9 cellular contexts compared by ENCODE assay signal in genomic region chr3:142904639-142905441, GRCh38. TPM values are rescaled to one million over a fixed set of nuclear protein-coding genes. Genes with fewer than 3 reads are reported as not detected.
DNase-seq lines count a peak whose midpoint lies in the region; ATAC-seq and TF ChIP-seq lines count a peak whose summit lies in the region.
"Had no signal": no experiment of that assay in that cellular context is flagged by ENCODE, and none has a peak within 500 bp of the region (broad histone marks: within the 10 kb centered on the region; RNA-seq: fewer than 3 reads in every experiment).

No MANE protein-coding gene starts in this region.

- H3K9me3 Mint-ChIP-seq in CD8-positive, alpha-beta T cell, result no peaks in the 10 kb centered on the region

- CTCF ChIA-PET in CD8-positive, alpha-beta T cell (lab: Charles Lee), result no interaction called here

- TF ChIP-seq CTCF in GM12874 (IDR thresholded peaks at IDR 0.05; ENCODE audit: insufficient read depth, low read depth, low read length) (0 out of 2 replicates have a peak, but pooled peaks have one; percentile 4), astrocyte of the spinal cord (IDR thresholded peaks at IDR 0.05; ENCODE audit: low read depth, low read length) (peak; percentile 41)
- no peak for TF ChIP-seq CTCF in CD8-positive, alpha-beta T cell (IDR thresholded peaks at IDR 0.05)

- no peak overlapping the region for H3K27ac ChIP-seq in CD8-positive, alpha-beta T cell (ENCODE audit: low read depth, low read length)

- no peaks in the 10 kb centered on the region for H3K27me3 ChIP-seq in CD8-positive, alpha-beta T cell (ENCODE audit: insufficient read depth, low read length)

- no peak overlapping the region for H3K4me3 Mint-ChIP-seq in CD8-positive, alpha-beta T cell
- H3K4me3 Mint-ChIP-seq: activated CD8-positive, alpha-beta memory T cell treated with anti-CD3 and anti-CD28 coated beads, Interleukin-2, amount 10 ng/mL, durations not matched to agents 7 days and 5 days had no signal

- no peaks in the 10 kb centered on the region for H3K9me3 ChIP-seq in CD8-positive, alpha-beta T cell (ENCODE audit: low read length)

- H3K4me3 ChIP-seq in astrocyte of the spinal cord (ENCODE audit: low read depth, low read length), result no peak overlapping the region
- no peak overlapping the region for H3K4me3 ChIP-seq in CD8-positive, alpha-beta T cell (ENCODE audit: low read depth, low read length)

- ATAC-seq in CD8-positive, alpha-beta T cell, result no peak
- ATAC-seq in HG03025 (IDR thresholded peaks at IDR 0.05; ENCODE audit: low FRiP score, unreplicated experiment), result no peak
- ATAC-seq: activated CD8-positive, alpha-beta memory T cell treated with anti-CD3 and anti-CD28 coated beads, Interleukin-2, amount 10 ng/mL, durations not matched to agents 7 days and 5 days had no signal

- intact Hi-C loops in CD8-positive, alpha-beta T cell (cut with DNase I, micrococcal nuclease), result no loop called here

- no peaks in the 10 kb centered on the region for H3K36me3 ChIP-seq in CD8-positive, alpha-beta T cell (ENCODE audit: insufficient read depth, low read length)

- no peak overlapping the region for H3K27ac Mint-ChIP-seq in CD8-positive, alpha-beta T cell
- H3K27ac Mint-ChIP-seq: activated CD8-positive, alpha-beta memory T cell treated with anti-CD3 and anti-CD28 coated beads, Interleukin-2, amount 10 ng/mL, durations not matched to agents 7 days and 5 days had no signal

- no peaks in the 10 kb centered on the region for H3K36me3 Mint-ChIP-seq in CD8-positive, alpha-beta T cell
- H3K36me3 Mint-ChIP-seq: activated CD8-positive, alpha-beta memory T cell treated with anti-CD3 and anti-CD28 coated beads, Interleukin-2, amount 10 ng/mL, durations not matched to agents 7 days and 5 days had no signal

- DNase-seq in HT1080 (ENCODE audit: low read depth) (peak; percentile 82), astrocyte of the spinal cord (ENCODE audit: low read depth, low spot score) (peak; percentile 34), myocyte (ENCODE audit: low read depth) (peak; percentile 13), NCI-H526 (lab: John Stamatoyannopoulos, UW) (no peak), occipital lobe (lab: John Stamatoyannopoulos, UW) (no peak)
- DNase-seq in CD8-positive, alpha-beta T cell, result no peak
- DNase-seq: activated CD8-positive, alpha-beta memory T cell treated with anti-CD3 and anti-CD28 coated beads, Interleukin-2, amount 10 ng/mL, durations not matched to agents 7 days and 5 days had no signal

- H3K27me3 Mint-ChIP-seq in CD8-positive, alpha-beta T cell (ENCODE audit: low read depth), result peaks cover 20% of the 10 kb centered on the region

- POLR2A ChIA-PET in CD8-positive, alpha-beta T cell (lab: Charles Lee), result no interaction called here

- in situ Hi-C loops in astrocyte of the spinal cord (cut with HindIII; ENCODE audit: low sequenced_read_pairs), result no loop called here

- peaks cover 4% of the 10 kb centered on the region for H3K4me1 Mint-ChIP-seq in CD8-positive, alpha-beta T cell (ENCODE audit: low read depth)

- H3K4me1 ChIP-seq in CD8-positive, alpha-beta T cell (ENCODE audit: insufficient read depth, low read length), result no peaks in the 10 kb centered on the region

RNA-seq across cellular contexts. Expression of gene PCOLCE2, which starts 16.0 kb away (rescaled TPM):
- total RNA-seq in HT1080 (2014; rRNA removed; shearing (Covaris generic)), result 22.7 and 34.1 TPM in 2 replicates
- polyA plus RNA-seq in HT1080 (2015; cell fraction: cytosol; rRNA removed), result 5.2 and 7.0 TPM in 2 replicates
- polyA plus RNA-seq in HT1080 (2015; cell fraction: nucleus; rRNA removed), result 4.9 and 5.8 TPM in 2 replicates
- total RNA-seq in myocyte, result 0.21 TPM in 1 of 2 replicates, not detected in the other
- polyA plus RNA-seq in myocyte (2012), result 0.24 TPM
- not detected for total RNA-seq in CD8-positive, alpha-beta T cell
- total RNA-seq in occipital lobe, result 4.5 TPM
- total RNA-seq: activated CD8-positive, alpha-beta memory T cell treated with anti-CD3 and anti-CD28 coated beads, Interleukin-2, amount 10 ng/mL, durations not matched to agents 7 days and 5 days had no signal

RNA-seq across cellular contexts. Expression of gene PAQR9, which starts 58.6 kb away (rescaled TPM):
- 0.03 TPM in 1 of 2 replicates, not detected in the other for total RNA-seq in HT1080 (2014; rRNA removed; shearing (Covaris generic))
- 0.17 and 0.24 TPM in 2 replicates for polyA plus RNA-seq in HT1080 (2015; cell fraction: cytosol; rRNA removed)
- polyA plus RNA-seq in HT1080 (2015; cell fraction: nucleus; rRNA removed), result 0.12 and 0.32 TPM in 2 replicates
- not detected in 2 replicates for total RNA-seq in myocyte
- not detected for polyA plus RNA-seq in myocyte (2012)
- not detected for total RNA-seq in CD8-positive, alpha-beta T cell
- 0.94 TPM for total RNA-seq in occipital lobe
- total RNA-seq: activated CD8-positive, alpha-beta memory T cell treated with anti-CD3 and anti-CD28 coated beads, Interleukin-2, amount 10 ng/mL, durations not matched to agents 7 days and 5 days had no signal

Comparison
In these comparisons a context has a peak if more than half of its experiments do, and no peak if none do; other contexts are left out.
1. DNase-seq: peak in HT1080 (single experiment), astrocyte of the spinal cord (single experiment) and myocyte (single experiment); none in NCI-H526 (0 of 2), CD8-positive, alpha-beta T cell (0 of 7) and occipital lobe (single experiment).